Comparison of ENCODE assay signal across 24 cellular contexts in genomic region chr16:19126300-19126699, GRCh38. TPM values are rescaled to one million over a fixed set of nuclear protein-coding genes. Genes with fewer than 3 reads are reported as not detected.
"Had no signal": no experiment of that assay in that cellular context is flagged by ENCODE, and none has a peak within 500 bp of the region (broad histone marks: within the 10 kb centered on the region; RNA-seq: fewer than 3 reads in every experiment).

No MANE protein-coding gene starts in this region.

- H3K27me3 ChIP-seq: SJSA1 had no signal

- H3K4me3 ChIP-seq: SJSA1, SK-N-MC had no signal

- FAIRE-seq: RCC 7860 had no signal

- DNase-seq: IMR-90, KBM-7, MV-4-11, NCI-H1048, NCI-H1105, NCI-H1417, NCI-H1436 treated with DMSO at 0.1 percent for 48 hours, NCI-H1694 treated with DMSO at 0.1 percent for 48 hours, NCI-H1930, NCI-H2081, NCI-H2107, NCI-H2227 treated with DMSO at 0.1 percent for 48 hours, NCI-H524, NCI-H526 treated with DMSO at 0.1 percent for 48 hours, NCI-H748 treated with DMSO at 0.1 percent for 48 hours, Right ventricle myocardium superior, RPMI8226, SIG-M5, T-helper 1 cell had no signal

- H3K9me3 ChIP-seq: SJSA1 had no signal

- H3K27ac ChIP-seq: SJSA1, SK-N-MC had no signal

RNA-seq across cellular contexts. Expression of gene SYT17, which starts 41.7 kb away (rescaled TPM):
- total RNA-seq: IMR-90, LHCN-M2, MCF 10A had no signal
- polyA plus RNA-seq: IMR-90 had no signal
